17 cellular contexts compared by ENCODE assay signal in the genomic region with DNA sequence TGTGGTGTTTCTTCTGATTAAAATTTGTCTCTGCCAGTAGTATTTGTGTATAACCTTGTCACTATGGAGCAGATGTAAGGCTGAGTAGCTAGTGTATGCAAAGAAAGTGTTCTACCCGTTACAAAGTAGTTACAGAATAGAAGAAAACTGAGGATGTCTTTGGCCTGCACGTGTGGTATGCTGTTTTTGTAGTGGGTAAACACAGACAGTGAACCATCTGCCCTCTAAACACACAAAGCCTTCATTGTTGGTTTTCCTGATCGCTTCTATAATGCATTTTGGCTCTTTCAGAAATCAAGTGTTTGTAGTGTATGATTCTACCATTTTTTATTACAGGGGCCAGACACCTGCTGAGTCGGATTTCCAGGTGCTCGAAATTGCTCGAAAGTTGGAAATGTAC.
A peak's percentile ranks its signal among the peaks of the same experiment; 100 is the strongest.
DNase-seq lines count a peak whose midpoint lies in the region; ATAC-seq and TF ChIP-seq lines count a peak whose summit lies in the region.
"Had no signal": no experiment of that assay in that cellular context is flagged by ENCODE, and none has a peak within 500 bp of the region (broad histone marks: within the 10 kb centered on the region; RNA-seq: fewer than 3 reads in every experiment).

No MANE protein-coding gene starts in this region.

- no peak overlapping the region for H4K91ac ChIP-seq in trophoblast cell (ENCODE audit: low read depth, low read length)

- H3K27me3 ChIP-seq in MG63, result no peaks in the 10 kb centered on the region
- no peaks in the 10 kb centered on the region for H3K27me3 ChIP-seq in trophoblast cell (ENCODE audit: insufficient read depth, low read length)
- H3K27me3 ChIP-seq: colonic mucosa, sigmoid colon had no signal

- no peak overlapping the region for H2BK120ac ChIP-seq in trophoblast cell (ENCODE audit: insufficient read depth, low read length, poor library complexity)

- peaks cover 3% of the 10 kb centered on the region for H3K9me3 ChIP-seq in MG63
- no peaks in the 10 kb centered on the region for H3K9me3 ChIP-seq in trophoblast cell (ENCODE audit: insufficient read depth, low read depth, low read length)
- H3K9me3 ChIP-seq: colonic mucosa had no signal

- DNase-seq in NCI-H1092 (lab: John Stamatoyannopoulos, UW), result peak; percentile 73
- DNase-seq in NCI-H2081 (lab: John Stamatoyannopoulos, UW), result peak; percentile 73 to 92
- DNase-seq in NCI-H774 (lab: John Stamatoyannopoulos, UW), result peak; percentile 82
- DNase-seq in progenitor cell of endocrine pancreas (ENCODE audit: low spot score, unreplicated experiment), result no peak
- DNase-seq in HPDE6-E6E7 (ENCODE audit: extremely low spot score), result no peak
- no peak for DNase-seq in MG63
- no peak for DNase-seq in trophoblast cell
- DNase-seq: activated CD4-positive, alpha-beta T cell treated with anti-CD3 and anti-CD28 coated beads, Interleukin-2, amount 50 U/mL, for 48 hours; activated naive CD4-positive, alpha-beta T cell treated with anti-CD3 and anti-CD28 coated beads, Interleukin-2, amount 50 U/mL, for 16 hours; activated T-cell treated with anti-CD3 and anti-CD28 coated beads, Interleukin-2, amount 50 U/mL, for 1 hour; Calu3; colonic mucosa; GF-D8; GOT3; KBM-7; sigmoid colon had no signal

- no peak overlapping the region for H3K4me2 ChIP-seq in trophoblast cell (ENCODE audit: low read length)

- H4K12ac ChIP-seq in trophoblast cell (ENCODE audit: low read depth, low read length), result no peak overlapping the region

- no peak overlapping the region for H3K18ac ChIP-seq in trophoblast cell (ENCODE audit: low read length)

- no peak overlapping the region for H4K8ac ChIP-seq in trophoblast cell (ENCODE audit: low read depth, low read length)

- peaks cover 28% of the 10 kb centered on the region for H3K36me3 Mint-ChIP-seq in progenitor cell of endocrine pancreas (ENCODE audit: insufficient read depth)

- H3K27me3 Mint-ChIP-seq in progenitor cell of endocrine pancreas, result no peaks in the 10 kb centered on the region

- H3K9me3 Mint-ChIP-seq in progenitor cell of endocrine pancreas (ENCODE audit: low read depth), result peaks cover 2% of the 10 kb centered on the region

- no peak overlapping the region for H3K4ac ChIP-seq in trophoblast cell (ENCODE audit: low read depth, low read length)

- no peak overlapping the region for H2BK5ac ChIP-seq in trophoblast cell (ENCODE audit: low read depth, low read length, poor library complexity)

- no peaks in the 10 kb centered on the region for H3K79me2 ChIP-seq in trophoblast cell (ENCODE audit: control insufficient read depth, insufficient read depth, low read length, poor library complexity)

- no peak for ATAC-seq in HG03442 (IDR thresholded peaks at IDR 0.05; ENCODE audit: unreplicated experiment)

- H3K23ac ChIP-seq in trophoblast cell (ENCODE audit: low read length), result no peak overlapping the region

- H3K27ac Mint-ChIP-seq in progenitor cell of endocrine pancreas, result peak overlapping the region; percentile 48

- no peak overlapping the region for H2AFZ ChIP-seq in trophoblast cell (ENCODE audit: insufficient read depth, low read length, poor library complexity)

- no peak overlapping the region for H3K4me3 Mint-ChIP-seq in progenitor cell of endocrine pancreas (ENCODE audit: low read depth)

- no peaks in the 10 kb centered on the region for H3K79me1 ChIP-seq in trophoblast cell (ENCODE audit: low read length)

- no peak overlapping the region for H3K9ac ChIP-seq in trophoblast cell (ENCODE audit: low read length)

- no peak overlapping the region for H2BK12ac ChIP-seq in trophoblast cell (ENCODE audit: low read length)

- H3K4me3 ChIP-seq in MG63 (no peak overlapping the region), trophoblast cell (ENCODE audit: low read depth, low read length) (no peak overlapping the region)
- H3K4me3 ChIP-seq: colonic mucosa, sigmoid colon had no signal

- WGBS in trophoblast cell (ENCODE audit: extremely low coverage, insufficient coverage, insufficient read length), result no CpG with 5 or more reads among the region's 6 CpGs

- peaks cover 4% of the 10 kb centered on the region for H3K4me1 Mint-ChIP-seq in progenitor cell of endocrine pancreas (ENCODE audit: low read depth)

- H3K36me3 ChIP-seq in MG63, result peaks cover 70% of the 10 kb centered on the region
- peaks cover 46 to 50% of the 10 kb centered on the region in 2 experiments for H3K36me3 ChIP-seq in trophoblast cell (ENCODE audit: control insufficient read depth in 1 of 2, insufficient read depth in 2 of 2, low read length in 2 of 2)

- H3K27ac ChIP-seq in trophoblast cell (ENCODE audit: low read depth, low read length), result no peak overlapping the region
- H3K27ac ChIP-seq: colonic mucosa, sigmoid colon had no signal

- H3K14ac ChIP-seq in trophoblast cell (ENCODE audit: low read length), result no peak overlapping the region

- H3K4me1 ChIP-seq in trophoblast cell (ENCODE audit: control insufficient read depth in 1 of 2, insufficient read depth in 2 of 2, low read length in 2 of 2), result no peaks in the 10 kb centered on the region
- H3K4me1 ChIP-seq: colonic mucosa, sigmoid colon had no signal

- TF ChIP-seq CTCF in progenitor cell of endocrine pancreas (IDR thresholded peaks at IDR 0.05; ENCODE audit: unreplicated experiment), result no peak

- H2AK5ac ChIP-seq in trophoblast cell (ENCODE audit: low read length), result no peak overlapping the region

Comparison
In these comparisons a context has a peak if more than half of its experiments do, and no peak if none do; other contexts are left out.
1. DNase-seq: peak in NCI-H1092 (single experiment), NCI-H2081 (2 of 2) and NCI-H774 (single experiment); none in progenitor cell of endocrine pancreas (single experiment), HPDE6-E6E7 (single experiment), MG63 (single experiment) and trophoblast cell (0 of 2).